9 cellular contexts compared by ENCODE assay signal in genomic region chr11:122108192-122108799, GRCh38. TPM values are rescaled to one million over a fixed set of nuclear protein-coding genes. Genes with fewer than 3 reads are reported as not detected.
DNase-seq lines count a peak whose midpoint lies in the region; ATAC-seq, FAIRE-seq and TF ChIP-seq lines count a peak whose summit lies in the region.
"Had no signal": no experiment of that assay in that cellular context is flagged by ENCODE, and none has a peak within 500 bp of the region (broad histone marks: within the 10 kb centered on the region; RNA-seq: fewer than 3 reads in every experiment).

No MANE protein-coding gene starts in this region.

- H3K4me2 ChIP-seq in KMS-11 (no peak overlapping the region), keratinocyte (ENCODE audit: control insufficient read depth, extremely low read depth, insufficient read depth, low read depth, low read length) (no peak overlapping the region)

- peaks cover 22 to 26% of the 10 kb centered on the region in 2 donors for H3K27me3 Mint-ChIP-seq in effector memory CD8-positive, alpha-beta T cell

- H3K9ac ChIP-seq in KMS-11 (no peak overlapping the region), keratinocyte (ENCODE audit: control insufficient read depth, extremely low read depth, insufficient read depth, low read length) (no peak overlapping the region)

- no peak for ATAC-seq in omental fat pad (ENCODE audit: low FRiP score)
- no peak for ATAC-seq in effector memory CD8-positive, alpha-beta T cell (replicated peaks)

- no peak overlapping the region for H3K4me3 Mint-ChIP-seq in effector memory CD8-positive, alpha-beta T cell

- H3K36me3 Mint-ChIP-seq in effector memory CD8-positive, alpha-beta T cell (ENCODE audit: insufficient read depth) = no peaks in the 10 kb centered on the region

- H3K4me1 Mint-ChIP-seq in effector memory CD8-positive, alpha-beta T cell (ENCODE audit: low read depth in 2 of 2) = no peaks in the 10 kb centered on the region

- H3K36me3 ChIP-seq in KMS-11 (ENCODE audit: insufficient read depth) (no peaks in the 10 kb centered on the region), keratinocyte (ENCODE audit: control insufficient read depth in 2 of 2, extremely low read depth in 1 of 2, insufficient read depth in 2 of 2, low read length in 2 of 2) (peaks cover 1 to 15% of the 10 kb centered on the region in 2 experiments), uterus (no peaks in the 10 kb centered on the region)

- TF ChIP-seq CTCF in KMS-11 (conservative IDR thresholded peaks at IDR 0.05; ENCODE audit: low read depth, low read length) = peak; percentile 49; the same call in 1 of the 2 replicates
- peak; percentile 59 for TF ChIP-seq CTCF in WI38 (IDR thresholded peaks at IDR 0.05; ENCODE audit: low read depth, low read length)
- peak; percentile 71 to 76 (median 73) for TF ChIP-seq CTCF in keratinocyte (optimal IDR thresholded peaks at IDR 0.05 in 1 of 3, IDR thresholded peaks at IDR 0.05 in 1 of 3, conservative IDR thresholded peaks at IDR 0.05 in 1 of 3; ENCODE audit: extremely low read depth in 1 of 3, insufficient read depth in 2 of 3, low read length in 3 of 3)
- peak; percentile 20 to 44 (median 33) for TF ChIP-seq CTCF in uterus (IDR thresholded peaks at IDR 0.05)
- no peak for TF ChIP-seq CTCF in omental fat pad (IDR thresholded peaks at IDR 0.05)

- H3K9me3 ChIP-seq in keratinocyte (ENCODE audit: control insufficient read depth, low read depth, low read length) (no peaks in the 10 kb centered on the region), uterus (no peaks in the 10 kb centered on the region)

- H3K27ac ChIP-seq in KMS-11 (no peak overlapping the region), keratinocyte (ENCODE audit: control insufficient read depth, insufficient read depth, low read length) (no peak overlapping the region), uterus (no peak overlapping the region)

- H3K27ac Mint-ChIP-seq in effector memory CD8-positive, alpha-beta T cell = no peak overlapping the region

- H3K27me3 ChIP-seq in KMS-11 (ENCODE audit: insufficient read depth, low read depth) = no peaks in the 10 kb centered on the region
- no peaks in the 10 kb centered on the region for H3K27me3 ChIP-seq in keratinocyte (ENCODE audit: control insufficient read depth, extremely low read depth, insufficient read depth, low read length)
- no peaks in the 10 kb centered on the region for H3K27me3 ChIP-seq in uterus

- intact Hi-C loops in uterus (cut with DNase I; ENCODE audit: low total_unique reads) = loop anchor here (10.0 kb wide), 2 partner anchors 47 to 97 kb away; no protein-coding TSS in a partner anchor

- H3K79me2 ChIP-seq in KMS-11 (ENCODE audit: insufficient read depth, low read depth) (no peaks in the 10 kb centered on the region), keratinocyte (ENCODE audit: control insufficient read depth, insufficient read depth, low read length) (peaks cover 1% of the 10 kb centered on the region)

- H4K20me1 ChIP-seq in KMS-11 (ENCODE audit: insufficient read depth) (no peaks in the 10 kb centered on the region), keratinocyte (ENCODE audit: control insufficient read depth, extremely low read depth, insufficient read depth, low read length) (no peaks in the 10 kb centered on the region)

- H3K4me3 ChIP-seq in KMS-11 (IDR thresholded peaks at IDR 0.05; ENCODE audit: insufficient read depth, low read depth, low read length) (no peak overlapping the region), WI38 (ENCODE audit: low read depth, low read length) (no peak overlapping the region), keratinocyte (ENCODE audit: control insufficient read depth in 2 of 3, extremely low read depth in 1 of 3, insufficient read depth in 2 of 3, low read depth in 1 of 3, low read length in 3 of 3) (no peak overlapping the region), uterus (no peak overlapping the region)

- DNase-seq in EL (peak; percentile 62), keratinocyte (ENCODE audit: low read depth, low spot score) (no peak), uterus (peak in 1 of 2 donors; percentile 36), omental fat pad (ENCODE audit: low spot score) (no peak), activated gamma-delta T cell treated with Interleukin-2 at 50 U/mL for 16 hours (no peak)
- no peak for DNase-seq in effector memory CD8-positive, alpha-beta T cell
- DNase-seq: left cardiac atrium had no signal

- H3K4me1 ChIP-seq in KMS-11 (ENCODE audit: low read depth, poor library complexity, severe bottlenecking) = no peaks in the 10 kb centered on the region
- H3K4me1 ChIP-seq in keratinocyte (ENCODE audit: control insufficient read depth, extremely low read depth, insufficient read depth, low read length) = peaks cover 17% of the 10 kb centered on the region
- H3K4me1 ChIP-seq in uterus = no peaks in the 10 kb centered on the region

- H3K9me3 Mint-ChIP-seq in effector memory CD8-positive, alpha-beta T cell = peaks cover 4 to 12% of the 10 kb centered on the region in 2 donors

- H3K9me1 ChIP-seq in keratinocyte (ENCODE audit: control insufficient read depth, extremely low read depth, insufficient read depth, low read length) = no peaks in the 10 kb centered on the region

- no peak for TF ChIP-seq POLR2A in uterus (IDR thresholded peaks at IDR 0.05)

- dilution Hi-C loops in keratinocyte (cut with MboI; ENCODE audit: extremely low pct_ligation_motif_present, low sequenced_read_pairs) = no loop called here

- H2AFZ ChIP-seq in KMS-11 (ENCODE audit: low read depth) (no peak overlapping the region), keratinocyte (ENCODE audit: control insufficient read depth, low read length) (no peak overlapping the region)

- FAIRE-seq in keratinocyte (lab: Jason Lieb, UNC) = peak; percentile 67

RNA-seq across cellular contexts. Expression of gene BLID, which starts 7.7 kb away (rescaled TPM):
- polyA plus RNA-seq in keratinocyte = 0.18 TPM in 1 of 3 replicates, not detected in the others
- polyA plus RNA-seq in keratinocyte (2011; ENCODE audit: low read depth) = not detected
- not detected in 2 replicates for polyA plus RNA-seq in keratinocyte (2011; cell fraction: cytosol; rRNA removed)
- polyA plus RNA-seq in keratinocyte (2011; cell fraction: nucleus; rRNA removed) = 0.49 and 0.75 TPM in 2 replicates
- not detected in 2 replicates for polyA plus RNA-seq in keratinocyte (2012; ENCODE audit: low replicate concordance)
- polyA minus RNA-seq in keratinocyte = 2.0 to 11.3 TPM in 2 of 3 replicates, not detected in the other
- not detected for polyA minus RNA-seq in keratinocyte (2011; cell fraction: cytosol; rRNA and poly(A)+ RNA removed)
- 5.9 and 9.7 TPM in 2 replicates for polyA minus RNA-seq in keratinocyte (2011; cell fraction: nucleus; rRNA and poly(A)+ RNA removed)
- total RNA-seq in uterus (10 to 100 TPM in 1 of 4 donors, 1 to 10 TPM in 2, under 1 TPM in 1; 0.77 to 14.0 (median 4.3) TPM), omental fat pad (1 to 10 TPM; 1.7 to 6.5 (median 5.8) TPM)

Comparison
In these comparisons a context has a peak if more than half of its experiments do, and no peak if none do; other contexts are left out.
1. CTCF ChIP-seq: peak in KMS-11 (single experiment), WI38 (single experiment), keratinocyte (3 of 3) and uterus (4 of 4); none in omental fat pad (0 of 3).